14 cellular contexts compared by ENCODE assay signal in the genomic region with DNA sequence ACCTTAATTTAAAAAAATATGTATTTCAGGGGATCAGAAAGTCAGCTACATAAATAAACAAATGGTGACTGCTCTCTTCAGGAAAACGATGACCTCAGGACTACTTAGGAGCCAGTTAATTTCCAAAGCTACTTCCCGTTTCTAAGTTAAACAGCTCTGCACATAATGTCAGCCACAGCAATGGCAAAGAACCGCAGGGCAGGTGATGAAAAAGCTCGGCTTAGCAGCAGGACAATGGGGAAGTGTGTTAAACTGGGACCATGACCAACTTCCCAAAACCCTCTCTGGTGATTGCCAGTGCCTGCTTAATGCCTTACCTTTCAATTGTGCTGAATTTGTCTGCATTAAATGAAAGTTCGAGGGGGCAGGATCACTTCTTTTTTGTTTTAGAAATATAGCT.
DNase-seq lines count a peak whose midpoint lies in the region; ATAC-seq lines count a peak whose summit lies in the region.
"Had no signal": no experiment of that assay in that cellular context is flagged by ENCODE, and none has a peak within 500 bp of the region (broad histone marks: within the 10 kb centered on the region; RNA-seq: fewer than 3 reads in every experiment).

No MANE protein-coding gene starts in this region.

- H3K27me3 Mint-ChIP-seq in naive B cell: no peaks in the 10 kb centered on the region
- H3K27me3 Mint-ChIP-seq: activated CD4-positive, alpha-beta memory T cell treated with anti-CD3 and anti-CD28 coated beads, Interleukin-2, amount 10 ng/mL, durations not matched to agents 7 days and 5 days; activated naive CD8-positive, alpha-beta T cell treated with anti-CD3 and anti-CD28 coated beads, Interleukin-2, amount 50 U/mL, for 24 hours; stimulated activated naive CD8-positive, alpha-beta T cell treated with anti-CD3 and anti-CD28 coated beads, Interleukin-15, Interleukin-2, amounts not matched to agents 100 ng/mL and 50 ng/mL, for 24 hours had no signal

- H3K4me3 Mint-ChIP-seq in naive B cell: no peak overlapping the region
- H3K4me3 Mint-ChIP-seq: activated CD4-positive, alpha-beta memory T cell treated with anti-CD3 and anti-CD28 coated beads, Interleukin-2, amount 10 ng/mL, durations not matched to agents 7 days and 5 days; activated naive CD8-positive, alpha-beta T cell treated with anti-CD3 and anti-CD28 coated beads, Interleukin-2, amount 50 U/mL, for 24 hours; activated T-cell treated with anti-CD3 and anti-CD28 coated beads, Interleukin-2, amount 50 U/mL, for 72 hours; stimulated activated naive CD8-positive, alpha-beta T cell treated with anti-CD3 and anti-CD28 coated beads, Interleukin-15, Interleukin-2, amounts not matched to agents 100 ng/mL and 50 ng/mL, for 24 hours had no signal

- H3K4me1 Mint-ChIP-seq in naive B cell: no peaks in the 10 kb centered on the region
- H3K4me1 Mint-ChIP-seq: activated CD4-positive, alpha-beta memory T cell treated with anti-CD3 and anti-CD28 coated beads, Interleukin-2, amount 10 ng/mL, durations not matched to agents 7 days and 5 days; activated naive CD8-positive, alpha-beta T cell treated with anti-CD3 and anti-CD28 coated beads, Interleukin-2, amount 50 U/mL, for 24 hours had no signal

- H3K9me3 Mint-ChIP-seq in naive B cell: peaks cover 0 to 9% (median 0%) of the 10 kb centered on the region in 7 donors
- H3K9me3 Mint-ChIP-seq: activated naive CD8-positive, alpha-beta T cell treated with anti-CD3 and anti-CD28 coated beads, Interleukin-2, amount 50 U/mL, for 24 hours had no signal

- peak overlapping the region in 2 of 6 donors; percentile 12 to 15 for H3K27ac Mint-ChIP-seq in naive B cell
- H3K27ac Mint-ChIP-seq: activated CD4-positive, alpha-beta memory T cell treated with anti-CD3 and anti-CD28 coated beads, Interleukin-2, amount 10 ng/mL, durations not matched to agents 7 days and 5 days; activated naive CD8-positive, alpha-beta T cell treated with anti-CD3 and anti-CD28 coated beads, Interleukin-2, amount 50 U/mL, for 24 hours; activated T-cell treated with anti-CD3 and anti-CD28 coated beads, Interleukin-2, amount 50 U/mL, for 72 hours; stimulated activated naive CD8-positive, alpha-beta T cell treated with anti-CD3 and anti-CD28 coated beads, Interleukin-15, Interleukin-2, amounts not matched to agents 100 ng/mL and 50 ng/mL, for 24 hours had no signal

- DNase-seq in H4 (ENCODE audit: low spot score) (peak; percentile 44), NCI-H1092 (lab: John Stamatoyannopoulos, UW) (peak; percentile 33), UCSD-AML1 (lab: John Stamatoyannopoulos, UW; ENCODE audit: unreplicated experiment) (peak; percentile 16), naive B cell (peak; percentile 3), ureter (ENCODE audit: low spot score) (no peak), RPMI8226 (no peak)
- DNase-seq in stimulated activated CD4-positive, alpha-beta T cell treated with anti-CD3 and anti-CD28 coated beads, Interleukin-4, amount 100 ng/mL, for 24 hours: no peak
- DNase-seq: activated CD4-positive, alpha-beta memory T cell treated with anti-CD3 and anti-CD28 coated beads, Interleukin-2, amount 10 ng/mL, durations not matched to agents 7 days and 5 days; activated naive CD8-positive, alpha-beta T cell treated with anti-CD3 and anti-CD28 coated beads, Interleukin-2, amount 50 U/mL, for 24 hours; activated T-cell treated with anti-CD3 and anti-CD28 coated beads, Interleukin-2, amount 50 U/mL, for 72 hours; DMS79; NCI-H146; T1000 had no signal

- H3K36me3 Mint-ChIP-seq in naive B cell: peaks cover 0 to 8% of the 10 kb centered on the region in 2 donors

- ATAC-seq in naive B cell (ENCODE audit: low read depth in 2 of 2): peak in 1 of 2 donors; percentile 55
- ATAC-seq: activated naive CD8-positive, alpha-beta T cell treated with anti-CD3 and anti-CD28 coated beads, Interleukin-2, amount 50 U/mL, for 24 hours; activated T-cell treated with anti-CD3 and anti-CD28 coated beads, Interleukin-2, amount 50 U/mL, for 72 hours had no signal

Comparison
In these comparisons a context has a peak if more than half of its experiments do, and no peak if none do; other contexts are left out.
1. DNase-seq: peak in H4 (single experiment), NCI-H1092 (single experiment), UCSD-AML1 (single experiment) and naive B cell (single experiment); none in ureter (single experiment), RPMI8226 (single experiment) and stimulated activated CD4-positive, alpha-beta T cell treated with anti-CD3 and anti-CD28 coated beads, Interleukin-4, amount 100 ng/mL, for 24 hours (single experiment).